In genomic region chr2:66446924-66447323, GRCh38 we compare ENCODE assay signal across 16 cellular contexts. TPM values are rescaled to one million over a fixed set of nuclear protein-coding genes. Genes with fewer than 3 reads are reported as not detected.
DNase-seq lines count a peak whose midpoint lies in the region; ATAC-seq, FAIRE-seq and TF ChIP-seq lines count a peak whose summit lies in the region.
"Had no signal": no experiment of that assay in that cellular context is flagged by ENCODE, and none has a peak within 500 bp of the region (broad histone marks: within the 10 kb centered on the region; RNA-seq: fewer than 3 reads in every experiment).

No MANE protein-coding gene starts in this region.

- FAIRE-seq in pancreas (lab: Jason Lieb, UNC) = no peak
- FAIRE-seq: G401.6 had no signal

- peaks cover 5% of the 10 kb centered on the region for H3K4me1 ChIP-seq in ACC112 (ENCODE audit: control insufficient read depth, insufficient read depth, low read length, unreplicated experiment)
- H3K4me1 ChIP-seq in NT2/D1 (ENCODE audit: insufficient read depth, insufficient read length) = no peaks in the 10 kb centered on the region
- H3K4me1 ChIP-seq in pancreas = peaks cover 25 to 39% (median 37%) of the 10 kb centered on the region in 3 donors

- no peak for DNase-seq in NT2/D1 (ENCODE audit: low read depth, low spot score)
- DNase-seq in fibroblast of mammary gland (ENCODE audit: low read depth) = peak; percentile 43
- DNase-seq in pancreas = no peak
- no peak for DNase-seq in activated CD8-positive, alpha-beta memory T cell treated with anti-CD3 and anti-CD28 coated beads, Interleukin-2, amount 50 U/mL, for 48 hours
- DNase-seq in mesenteric fat pad (ENCODE audit: low spot score) = no peak
- no peak for DNase-seq in NCI-H748 (lab: John Stamatoyannopoulos, UW; ENCODE audit: unreplicated experiment)
- DNase-seq: activated CD4-positive, CD25-positive, alpha-beta regulatory T cell treated with anti-CD3 and anti-CD28 coated beads, Interleukin-2, amount 50 U/mL, for 72 hours; activated gamma-delta T cell treated with Interleukin-2 at 50 U/mL for 16 hours; NCI-H1092; NCI-H526; SK-N-SH; stimulated activated CD4-positive, alpha-beta T cell treated with anti-CD3 and anti-CD28 coated beads, Interleukin-15, amount 100 ng/mL, for 24 hours; stimulated activated naive B cell treated with anti-CD40 and anti-IgM and Interleukin-4, amounts not matched to agents 10 μg/mL and 1 μg/mL and 100 μg/mL, for 72 hours had no signal

- H3K27ac ChIP-seq in ACC112 (ENCODE audit: low read depth, low read length) = no peak overlapping the region
- peak overlapping the region; percentile 75 to 99 (median 92) for H3K27ac ChIP-seq in pancreas

- no peak for TF ChIP-seq CTCF in fibroblast of mammary gland (conservative IDR thresholded peaks at IDR 0.05; ENCODE audit: control insufficient read depth, insufficient read depth, low read depth, low read length)
- no peak for TF ChIP-seq CTCF in pancreas (IDR thresholded peaks at IDR 0.05)

- intact Hi-C loops in pancreas (cut with DNase I) = loop anchor here in 1 of 3 donors (10.0 kb wide), 1 partner anchor 128 kb away; no protein-coding TSS in a partner anchor

- 14 to 15% methylated on average over 8 of the region's 8 CpGs for WGBS in pancreas, 2 donors

- H3K27me3 ChIP-seq in ACC112 (ENCODE audit: insufficient read depth, low read length) (no peaks in the 10 kb centered on the region), NT2/D1 (ENCODE audit: insufficient read depth, insufficient read length) (peaks cover 47% of the 10 kb centered on the region), pancreas (no peaks in the 10 kb centered on the region)

- peak overlapping the region; percentile 26 for H3K4me3 ChIP-seq in ACC112 (ENCODE audit: low read depth, low read length)
- H3K4me3 ChIP-seq in NT2/D1 (ENCODE audit: insufficient read length, low read depth) = no peak overlapping the region
- H3K4me3 ChIP-seq in fibroblast of mammary gland (ENCODE audit: control insufficient read depth, low read depth, low read length) = peak overlapping the region; percentile 33
- H3K4me3 ChIP-seq in pancreas = peak overlapping the region; percentile 29 to 74 (median 54)

- peak overlapping the region; percentile 46 for H2AFZ ChIP-seq in ACC112 (ENCODE audit: low read length, unreplicated experiment)

- H3K9me3 ChIP-seq in NT2/D1 (ENCODE audit: insufficient read depth, low read length) = no peaks in the 10 kb centered on the region
- H3K9me3 ChIP-seq in pancreas = no peaks in the 10 kb centered on the region
- H3K9me3 ChIP-seq: SK-N-SH had no signal

- no peak for ATAC-seq in pancreas
- ATAC-seq in GM21619 (IDR thresholded peaks at IDR 0.05; ENCODE audit: unreplicated experiment) = no peak
- ATAC-seq: stimulated activated naive B cell treated with anti-CD40 and anti-IgM and Interleukin-4, amounts not matched to agents 10 μg/mL and 1 μg/mL and 100 μg/mL, for 72 hours had no signal

- peaks cover 2% of the 10 kb centered on the region for H3K79me2 ChIP-seq in ACC112 (ENCODE audit: control insufficient read depth, insufficient read depth, low read length, unreplicated experiment)

- H3K36me3 ChIP-seq in ACC112 (ENCODE audit: insufficient read depth, low read length) = no peaks in the 10 kb centered on the region
- no peaks in the 10 kb centered on the region for H3K36me3 ChIP-seq in NT2/D1 (ENCODE audit: insufficient read depth, insufficient read length, low read length)
- peaks cover 0 to 7% (median 0%) of the 10 kb centered on the region in 3 donors for H3K36me3 ChIP-seq in pancreas

- H3K9ac ChIP-seq in NT2/D1 (ENCODE audit: insufficient read length, low read depth) = peak overlapping the region; percentile 77
- H3K9ac ChIP-seq: SK-N-SH had no signal

RNA-seq across cellular contexts. Expression of gene MEIS1, which starts 12.0 kb away (rescaled TPM):
- total RNA-seq in pancreas (100 to 1,000 TPM in 1 of 6 donors, 10 to 100 TPM in 5; 48.6 to 129 (median 60.3) TPM), mesenteric fat pad (31.7 TPM)
- 10 to 100 TPM; 41.3 to 57.7 TPM for polyA plus RNA-seq in pancreas
